Comparison of ENCODE assay signal across 9 cellular contexts in the genomic region with DNA sequence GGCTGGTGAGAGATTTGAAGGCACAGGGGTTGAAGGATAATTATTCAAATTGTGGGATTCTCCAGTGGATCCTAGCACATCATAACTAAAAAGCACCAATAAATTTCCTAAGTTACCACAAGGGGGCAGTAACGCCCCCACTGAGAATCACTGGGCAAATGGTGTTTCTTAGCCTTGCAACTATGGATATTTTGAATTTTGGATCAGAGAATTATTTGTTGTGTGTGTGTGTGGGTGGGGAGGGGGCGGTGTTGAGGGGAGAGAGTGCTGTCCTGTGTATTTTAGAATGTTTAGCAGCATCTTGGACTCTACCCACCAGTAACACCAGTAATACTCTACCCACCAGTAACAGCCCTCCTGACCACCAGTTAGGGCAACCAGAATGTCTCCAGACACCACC.
A peak's percentile ranks its signal among the peaks of the same experiment; 100 is the strongest.
DNase-seq lines count a peak whose midpoint lies in the region; ATAC-seq, FAIRE-seq and TF ChIP-seq lines count a peak whose summit lies in the region.
"Had no signal": no experiment of that assay in that cellular context is flagged by ENCODE, and none has a peak within 500 bp of the region (broad histone marks: within the 10 kb centered on the region; RNA-seq: fewer than 3 reads in every experiment).

No MANE protein-coding gene starts in this region.

- no peak overlapping the region for H3K4me3 ChIP-seq in astrocyte of the cerebellum (ENCODE audit: low read depth, low read length)
- H3K4me3 ChIP-seq: SJCRH30 had no signal

- in situ Hi-C loops in astrocyte of the cerebellum (cut with HindIII; ENCODE audit: low sequenced_read_pairs), result no loop called here

- peak; percentile 11 for DNase-seq in COLO668 (lab: John Stamatoyannopoulos, UW; ENCODE audit: unreplicated experiment)
- no peak for DNase-seq in GM19239 (ENCODE audit: insufficient read length, low spot score)
- peak; percentile 18 for DNase-seq in KG1 (lab: John Stamatoyannopoulos, UW)
- no peak for DNase-seq in astrocyte of the cerebellum (ENCODE audit: low read depth)
- no peak for DNase-seq in left colon
- no peak for DNase-seq in T-helper 9 cell

- FAIRE-seq in GM19239 (lab: Jason Lieb, UNC), result peak; percentile 82

- peak; percentile 82 for TF ChIP-seq CTCF in astrocyte of the cerebellum (IDR thresholded peaks at IDR 0.05; ENCODE audit: low read depth, low read length, missing control alignments)

- ATAC-seq in left colon (peak; percentile 46), HG03097 (IDR thresholded peaks at IDR 0.05; ENCODE audit: low FRiP score, unreplicated experiment) (no peak), HG03196 (IDR thresholded peaks at IDR 0.05; ENCODE audit: unreplicated experiment) (no peak)

- intact Hi-C loops in left colon (cut with DNase I, micrococcal nuclease), result no loop called here

Comparison
In these comparisons a context has a peak if more than half of its experiments do, and no peak if none do; other contexts are left out.
1. DNase-seq: peak in COLO668 (single experiment) and KG1 (single experiment); none in GM19239 (single experiment), astrocyte of the cerebellum (single experiment), left colon (0 of 2) and T-helper 9 cell (single experiment).